In the genomic region with DNA sequence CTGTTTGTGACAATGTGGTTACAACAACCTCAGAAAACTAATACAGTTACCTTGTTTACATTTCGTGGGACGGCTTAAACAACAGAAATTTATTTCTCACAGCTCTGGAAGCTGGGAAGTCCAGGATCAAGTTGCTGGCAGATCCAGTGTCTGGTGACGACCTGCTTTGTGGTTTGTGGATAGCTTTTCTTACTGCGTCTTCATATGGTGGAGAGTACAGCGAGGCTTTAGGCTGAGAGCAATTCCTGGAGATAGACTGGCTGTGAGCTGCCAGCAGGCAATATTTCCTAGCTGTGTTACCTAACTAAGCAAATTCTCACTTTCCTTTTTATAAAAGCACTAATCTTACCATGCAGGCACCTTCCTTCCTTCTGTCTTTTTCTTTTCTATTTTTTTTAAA, we compare ENCODE assay signal across 24 cellular contexts.
DNase-seq lines count a peak whose midpoint lies in the region; ATAC-seq lines count a peak whose summit lies in the region.
"Had no signal": no experiment of that assay in that cellular context is flagged by ENCODE, and none has a peak within 500 bp of the region (broad histone marks: within the 10 kb centered on the region; RNA-seq: fewer than 3 reads in every experiment).

No MANE protein-coding gene starts in this region.

- ATAC-seq in T-helper 17 cell = no peak
- no peak for ATAC-seq in HG03460 (IDR thresholded peaks at IDR 0.05; ENCODE audit: unreplicated experiment)
- ATAC-seq: A549, GM12878 had no signal

- H3K27me3 ChIP-seq in SJCRH30 = no peaks in the 10 kb centered on the region
- H3K27me3 ChIP-seq: BE2C; BLaER1 treated with 17β-estradiol and CSF1 and Interleukin-3, amounts not matched to agents 10 nM and 100 nM had no signal

- no peaks in the 10 kb centered on the region for H3K4me1 Mint-ChIP-seq in T-helper 17 cell
- H3K4me1 Mint-ChIP-seq: CD14-positive monocyte; CD8-positive, alpha-beta memory T cell had no signal

- no peak overlapping the region for H3K4me3 Mint-ChIP-seq in T-helper 17 cell
- H3K4me3 Mint-ChIP-seq: CD14-positive monocyte; CD4-positive, alpha-beta T cell; CD8-positive, alpha-beta memory T cell had no signal

- H3K36me3 ChIP-seq in SJCRH30 = no peaks in the 10 kb centered on the region
- H3K36me3 ChIP-seq: BE2C; BLaER1 treated with 17β-estradiol and CSF1 and Interleukin-3, amounts not matched to agents 10 nM and 100 nM had no signal

- H3K4me1 ChIP-seq in SJCRH30 = no peaks in the 10 kb centered on the region
- H3K4me1 ChIP-seq: A549; BE2C; BLaER1 treated with 17β-estradiol and CSF1 and Interleukin-3, amounts not matched to agents 10 nM and 100 nM had no signal

- no peaks in the 10 kb centered on the region for H3K36me3 Mint-ChIP-seq in T-helper 17 cell (ENCODE audit: low read depth)
- H3K36me3 Mint-ChIP-seq: CD14-positive monocyte; CD8-positive, alpha-beta memory T cell had no signal

- H3K9me3 ChIP-seq in SJCRH30 (replicated peaks) = no peaks in the 10 kb centered on the region
- H3K9me3 ChIP-seq in T-helper 17 cell (ENCODE audit: control insufficient read depth, low read length, poor library complexity, severe bottlenecking) = no peaks in the 10 kb centered on the region
- H3K9me3 ChIP-seq: A549; BE2C; BLaER1 treated with 17β-estradiol and CSF1 and Interleukin-3, amounts not matched to agents 10 nM and 100 nM had no signal

- H3K4me3 ChIP-seq in SJCRH30 = no peak overlapping the region
- H3K4me3 ChIP-seq: A549; BLaER1 treated with 17β-estradiol and CSF1 and Interleukin-3, amounts not matched to agents 10 nM and 100 nM; GM12878 had no signal

- H3K27ac Mint-ChIP-seq in T-helper 17 cell = no peak overlapping the region
- H3K27ac Mint-ChIP-seq: CD14-positive monocyte; CD4-positive, alpha-beta T cell; CD8-positive, alpha-beta memory T cell had no signal

- H3K27ac ChIP-seq in SJCRH30 = no peak overlapping the region
- H3K27ac ChIP-seq: A549; BLaER1 treated with 17β-estradiol and CSF1 and Interleukin-3, amounts not matched to agents 10 nM and 100 nM had no signal

- no peaks in the 10 kb centered on the region for H3K27me3 Mint-ChIP-seq in T-helper 17 cell
- H3K27me3 Mint-ChIP-seq: CD4-positive, alpha-beta T cell; CD8-positive, alpha-beta memory T cell had no signal

- DNase-seq in H4 (ENCODE audit: low spot score) (peak; percentile 39), HT1080 (ENCODE audit: low read depth) (peak; percentile 11), SJCRH30 (peak; percentile 7 to 55), left kidney (ENCODE audit: low read depth, low spot score) (peak; percentile 18), T-helper 17 cell (no peak)
- DNase-seq in stimulated activated CD4-positive, alpha-beta T cell treated with anti-CD3 and anti-CD28 coated beads, Interleukin-4, amount 100 ng/mL, for 1 hour = no peak
- DNase-seq in effector CD4-positive, alpha-beta T cell = no peak
- DNase-seq: 8988T; ACHN; AML-193; BE2C; CD4-positive, alpha-beta T cell; CD8-positive, alpha-beta memory T cell; DMS 273 treated with DMSO at 0.1 percent for 48 hours; DMS79; EL; GDM1; GOT3; HCEC 1CT had no signal

Comparison
In these comparisons a context has a peak if more than half of its experiments do, and no peak if none do; other contexts are left out.
1. DNase-seq: peak in H4 (single experiment), HT1080 (single experiment), SJCRH30 (2 of 2) and left kidney (single experiment); none in T-helper 17 cell (0 of 3), stimulated activated CD4-positive, alpha-beta T cell treated with anti-CD3 and anti-CD28 coated beads, Interleukin-4, amount 100 ng/mL, for 1 hour (single experiment) and effector CD4-positive, alpha-beta T cell (single experiment).